ENCODE assay signal across 9 cellular contexts in the genomic region with DNA sequence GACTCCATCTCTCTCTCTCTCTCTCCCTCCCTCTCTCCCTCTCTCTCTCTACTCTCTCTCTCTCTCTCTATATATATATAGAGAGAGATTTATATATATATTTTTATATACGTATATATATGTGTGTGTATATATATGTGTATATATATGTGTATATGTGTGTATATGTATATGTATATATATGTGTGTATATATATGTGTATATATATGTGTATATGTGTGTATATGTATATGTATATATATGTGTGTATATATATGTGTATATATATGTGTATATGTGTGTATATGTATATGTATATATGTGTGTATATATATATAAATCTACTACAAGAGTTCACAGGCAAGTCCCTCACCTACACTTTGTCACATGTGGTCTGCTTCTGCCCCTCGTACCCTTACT. TPM values are rescaled to one million over a fixed set of nuclear protein-coding genes. Genes with fewer than 3 reads are reported as not detected.
"Had no signal": no experiment of that assay in that cellular context is flagged by ENCODE, and none has a peak within 500 bp of the region (broad histone marks: within the 10 kb centered on the region; RNA-seq: fewer than 3 reads in every experiment).

No MANE protein-coding gene starts in this region.

RNA-seq across cellular contexts. Expression of a gene that starts 29.8 kb away (rescaled TPM):
- total RNA-seq: LHCN-M2, MCF 10A, NCI-H460, OCI-LY7, PC-9, RPMI7951, SJCRH30 had no signal

RNA-seq across cellular contexts. Expression of a gene that starts 32.6 kb away (rescaled TPM):
- total RNA-seq: LHCN-M2, MCF 10A, NCI-H460, OCI-LY7, PC-9, Right ventricle myocardium inferior, RPMI7951, SJCRH30, SK-MEL-5 had no signal

RNA-seq across cellular contexts. Expression of a gene that starts 45.8 kb away (rescaled TPM):
- total RNA-seq: LHCN-M2, MCF 10A, PC-9, SJCRH30 had no signal
